In genomic region chr1:24928631-24929090, GRCh38 we compare ENCODE assay signal across 8 cellular contexts. TPM values are rescaled to one million over a fixed set of nuclear protein-coding genes. Genes with fewer than 3 reads are reported as not detected.
DNase-seq lines count a peak whose midpoint lies in the region; ATAC-seq and TF ChIP-seq lines count a peak whose summit lies in the region.

No MANE protein-coding gene starts in this region.

- H3K36me3 ChIP-seq in sigmoid colon: no peaks in the 10 kb centered on the region

- peak overlapping the region in 2 of 59 donors; percentile 11 to 19 for H3K27ac ChIP-seq in dorsolateral prefrontal cortex
- H3K27ac ChIP-seq in sigmoid colon: peak overlapping the region in 1 of 4 donors; percentile 34

- TF ChIP-seq CTCF in dorsolateral prefrontal cortex (IDR thresholded peaks at IDR 0.05 in 54 of 56, conservative IDR thresholded peaks at IDR 0.05 in 2 of 56; ENCODE audit: low read depth in 1 of 56, partially characterized antibody in 56 of 56): no peak
- TF ChIP-seq CTCF in sigmoid colon (IDR thresholded peaks at IDR 0.05): no peak

- TF ChIP-seq EP300 in sigmoid colon (IDR thresholded peaks at IDR 0.05): no peak

- 2% methylated on average over 24 of the region's 24 CpGs for WGBS in sigmoid colon, 2 donors

- intact Hi-C loops in dorsolateral prefrontal cortex (cut with DNase I) (no loop called here), sigmoid colon (cut with DNase I) (no loop called here)

- H3K9me3 ChIP-seq in sigmoid colon: no peaks in the 10 kb centered on the region

- H3K4me1 ChIP-seq in sigmoid colon: peaks cover 0 to 62% (median 45%) of the 10 kb centered on the region in 4 donors

- DNase-seq in T-helper 1 cell (peak in 3 of 5 donors; percentile 42 to 59 (median 45)), dorsolateral prefrontal cortex (no peak), sigmoid colon (peak; percentile 57), NCI-H1092 treated with DMSO at 0.1 percent for 48 hours (lab: John Stamatoyannopoulos, UW) (no peak)

- ATAC-seq in HG03378 (IDR thresholded peaks at IDR 0.05; ENCODE audit: unreplicated experiment): no peak
- ATAC-seq in GM21360 (IDR thresholded peaks at IDR 0.05; ENCODE audit: unreplicated experiment): no peak
- ATAC-seq in GM18520 (IDR thresholded peaks at IDR 0.05; ENCODE audit: unreplicated experiment): no peak

- H3K27me3 ChIP-seq in dorsolateral prefrontal cortex (peaks cover 8 to 94% (median 83%) of the 10 kb centered on the region in 45 donors), sigmoid colon (peaks cover 66 to 97% (median 89%) of the 10 kb centered on the region in 3 donors)

- peak; percentile 45 for TF ChIP-seq POLR2A in GM18526 (IDR thresholded peaks at IDR 0.05; ENCODE audit: extremely low read depth, insufficient read length)
- no peak for TF ChIP-seq POLR2A in sigmoid colon (IDR thresholded peaks at IDR 0.05)

- H3K4me3 ChIP-seq in dorsolateral prefrontal cortex: peak overlapping the region in 49 of 59 donors; percentile 4 to 56 (median 35)
- peak overlapping the region in 3 of 4 donors; percentile 20 to 44 (median 25) for H3K4me3 ChIP-seq in sigmoid colon

RNA-seq across cellular contexts. Expression of gene RUNX3, which starts 1.4 kb away (rescaled TPM):
- 1 to 10 TPM in 55 of 120 experiments, under 1 TPM in 65; 0.29 to 3.9 (median 0.96) TPM for total RNA-seq in dorsolateral prefrontal cortex
- 1 to 10 TPM in 1 of 4 donors, under 1 TPM in 2, not detected in 1; 0.36 to 1.2 (median 0.49) TPM for total RNA-seq in sigmoid colon
- 10 to 100 TPM in 1 of 3 donors, 1 to 10 TPM in 2; 1.2 to 18.0 (median 3.7) TPM for polyA plus RNA-seq in sigmoid colon

Comparison
In these comparisons a context has a peak if more than half of its experiments do, and no peak if none do; other contexts are left out.
1. DNase-seq: peak in T-helper 1 cell (3 of 5) and sigmoid colon (single experiment); none in dorsolateral prefrontal cortex (0 of 10) and NCI-H1092 treated with DMSO at 0.1 percent for 48 hours (single experiment).